Comparison of ENCODE assay signal across 7 cellular contexts in genomic region chr16:46562979-46563378, GRCh38.
"Had no signal": no experiment of that assay in that cellular context is flagged by ENCODE, and none has a peak within 500 bp of the region (broad histone marks: within the 10 kb centered on the region; RNA-seq: fewer than 3 reads in every experiment).

No MANE protein-coding gene starts in this region.

- FAIRE-seq: GM12878, GM12891, GM12892, GM18507, GM19239 had no signal

- H3K4me3 ChIP-seq: GM12878 had no signal

- ATAC-seq: GM12878 had no signal

- DNase-seq: GDM1, GF-D8 had no signal
